10 cellular contexts compared by ENCODE assay signal in genomic region chr17:14205992-14206461, GRCh38. TPM values are rescaled to one million over a fixed set of nuclear protein-coding genes. Genes with fewer than 3 reads are reported as not detected.
DNase-seq lines count a peak whose midpoint lies in the region; ATAC-seq and TF ChIP-seq lines count a peak whose summit lies in the region.
"Had no signal": no experiment of that assay in that cellular context is flagged by ENCODE, and none has a peak within 500 bp of the region (broad histone marks: within the 10 kb centered on the region; RNA-seq: fewer than 3 reads in every experiment).

No MANE protein-coding gene starts in this region.

- no peaks in the 10 kb centered on the region for H3K27me3 ChIP-seq in lower lobe of right lung (ENCODE audit: low read depth)
- no peaks in the 10 kb centered on the region for H3K27me3 ChIP-seq in adrenal gland

- H3K27ac ChIP-seq in lower lobe of right lung: no peak overlapping the region
- H3K27ac ChIP-seq in adrenal gland: no peak overlapping the region
- H3K27ac ChIP-seq: A549 had no signal

- WGBS in adrenal gland, 4 donors: 68 to 87% (median 83%) methylated on average over 2 to 13 of the region's 13 CpGs

- ATAC-seq in lower lobe of right lung: peak; percentile 94 to 95
- ATAC-seq: A549 had no signal

- intact Hi-C loops in lower lobe of right lung (cut with DNase I) (no loop called here), adrenal gland (cut with DNase I) (no loop called here)

- DNase-seq in NCI-H2081 (lab: John Stamatoyannopoulos, UW): peak; percentile 24 to 75
- no peak for DNase-seq in NCI-H2081 treated with DMSO at 0.1 percent for 48 hours (lab: John Stamatoyannopoulos, UW)
- DNase-seq in activated effector memory CD4-positive, alpha-beta T cell treated with anti-CD3 and anti-CD28 coated beads, Interleukin-2, amount 50 U/mL, for 16 hours: peak; percentile 90
- peak; percentile 89 for DNase-seq in lower lobe of right lung
- DNase-seq in superior temporal gyrus (ENCODE audit: extremely low spot score): peak; percentile 16
- DNase-seq in NCI-H226: no peak
- DNase-seq in DMS 273 treated with DMSO at 0.1 percent for 48 hours (lab: John Stamatoyannopoulos, UW): no peak
- DNase-seq in adrenal gland: no peak

- peaks cover 15% of the 10 kb centered on the region for H3K4me1 ChIP-seq in lower lobe of right lung
- no peaks in the 10 kb centered on the region for H3K4me1 ChIP-seq in adrenal gland (replicated peaks in 1 of 2)
- H3K4me1 ChIP-seq: A549 had no signal

- H3K9me3 ChIP-seq in lower lobe of right lung (no peaks in the 10 kb centered on the region), adrenal gland (replicated peaks in 1 of 3) (no peaks in the 10 kb centered on the region)
- H3K9me3 ChIP-seq: A549 had no signal

- peaks cover 19% of the 10 kb centered on the region for H3K36me3 ChIP-seq in lower lobe of right lung
- no peaks in the 10 kb centered on the region for H3K36me3 ChIP-seq in adrenal gland (replicated peaks in 1 of 2)

- TF ChIP-seq CTCF in lower lobe of right lung (IDR thresholded peaks at IDR 0.05) (no peak), adrenal gland (IDR thresholded peaks at IDR 0.05) (no peak)

- TF ChIP-seq POLR2A in adrenal gland (IDR thresholded peaks at IDR 0.05): no peak

- H3K4me3 ChIP-seq in lower lobe of right lung: no peak overlapping the region
- no peak overlapping the region for H3K4me3 ChIP-seq in adrenal gland
- H3K4me3 ChIP-seq: A549 had no signal

RNA-seq across cellular contexts. Expression of gene CDRT15, which starts 30.6 kb away (rescaled TPM):
- total RNA-seq in lower lobe of right lung (not detected), adrenal gland (not detected)
- polyA plus RNA-seq in adrenal gland: not detected
- total RNA-seq: lung microvascular endothelial cell had no signal
- polyA plus RNA-seq: A549 had no signal

Comparison
In these comparisons a context has a peak if more than half of its experiments do, and no peak if none do; other contexts are left out.
1. DNase-seq: peak in NCI-H2081 (2 of 2), activated effector memory CD4-positive, alpha-beta T cell treated with anti-CD3 and anti-CD28 coated beads, Interleukin-2, amount 50 U/mL, for 16 hours (single experiment), lower lobe of right lung (single experiment) and superior temporal gyrus (single experiment); none in NCI-H2081 treated with DMSO at 0.1 percent for 48 hours (single experiment), NCI-H226 (single experiment), DMS 273 treated with DMSO at 0.1 percent for 48 hours (single experiment) and adrenal gland (0 of 7).